In the genomic region with DNA sequence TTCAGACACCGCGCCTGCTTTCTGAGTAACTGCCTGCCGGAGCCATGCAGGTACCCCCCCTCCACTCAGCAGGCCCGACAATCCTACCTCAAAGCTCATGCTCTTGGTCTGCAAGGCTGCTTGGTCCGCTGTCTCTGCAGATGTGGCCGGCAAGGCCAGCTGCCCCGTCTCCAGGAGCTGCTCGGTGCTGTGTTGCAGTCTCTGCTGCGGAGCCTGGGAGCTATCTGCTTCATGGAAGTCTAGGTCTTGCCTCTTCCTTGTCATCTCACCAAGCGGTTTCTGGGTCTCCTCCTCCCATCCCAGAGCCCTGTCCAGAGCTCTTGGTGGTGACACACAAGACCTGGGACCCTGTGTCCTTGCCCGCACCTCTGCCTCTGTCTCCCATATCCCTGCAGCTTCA, we compare ENCODE assay signal across 16 cellular contexts. TPM values are rescaled to one million over a fixed set of nuclear protein-coding genes. Genes with fewer than 3 reads are reported as not detected.
A peak's percentile ranks its signal among the peaks of the same experiment; 100 is the strongest.
DNase-seq lines count a peak whose midpoint lies in the region; ATAC-seq and TF ChIP-seq lines count a peak whose summit lies in the region.
"Had no signal": no experiment of that assay in that cellular context is flagged by ENCODE, and none has a peak within 500 bp of the region (broad histone marks: within the 10 kb centered on the region; RNA-seq: fewer than 3 reads in every experiment).

No MANE protein-coding gene starts in this region.

- TF ChIP-seq CTCF in GM13977 (IDR thresholded peaks at IDR 0.05; ENCODE audit: extremely low read depth, insufficient read depth, missing control alignments) (no peak), foreskin keratinocyte (conservative IDR thresholded peaks at IDR 0.05) (no peak), osteoblast (IDR thresholded peaks at IDR 0.05; ENCODE audit: extremely low read depth, low read depth, low read length) (no peak), thyroid gland (IDR thresholded peaks at IDR 0.05) (no peak), Calu3 (IDR thresholded peaks at IDR 0.05; ENCODE audit: unreplicated experiment) (no peak)

- H3K9me3 Mint-ChIP-seq in Calu3 (ENCODE audit: low read depth, unreplicated experiment), result no peaks in the 10 kb centered on the region
- H3K9me3 Mint-ChIP-seq: GM23338, H9 had no signal

- no TSS peak for BruUV-seq in Calu3 (replicated peaks; lab: Mats Ljungman, UMichigan)

- H3K4me1 ChIP-seq in foreskin keratinocyte (no peaks in the 10 kb centered on the region), osteoblast (ENCODE audit: insufficient read depth, low read length) (no peaks in the 10 kb centered on the region), thyroid gland (peaks cover 16 to 19% of the 10 kb centered on the region in 2 donors)
- H3K4me1 ChIP-seq: A549 had no signal

- ATAC-seq in foreskin keratinocyte (no peak), HG02588 (IDR thresholded peaks at IDR 0.05; ENCODE audit: unreplicated experiment) (no peak)

- no peaks in the 10 kb centered on the region for H3K9me3 ChIP-seq in osteoblast (ENCODE audit: low read depth, low read length)
- H3K9me3 ChIP-seq in thyroid gland, result no peaks in the 10 kb centered on the region
- H3K9me3 ChIP-seq: A549, BLaER1 had no signal

- no peak overlapping the region for H3K4me3 Mint-ChIP-seq in Calu3 (ENCODE audit: low read depth, unreplicated experiment)
- H3K4me3 Mint-ChIP-seq: CD4-positive, CD25-positive, alpha-beta regulatory T cell; GM23338; H9 had no signal

- no peaks in the 10 kb centered on the region for H4K20me1 ChIP-seq in osteoblast (ENCODE audit: insufficient read depth, low read length)
- H4K20me1 ChIP-seq: BLaER1 had no signal

- H3K79me2 ChIP-seq in osteoblast (ENCODE audit: insufficient read depth, low read length), result no peaks in the 10 kb centered on the region

- DNase-seq in GM13977 (ENCODE audit: low spot score) (peak; percentile 4), foreskin keratinocyte (no peak), osteoblast (ENCODE audit: insufficient read length, low spot score, missing footprints) (peak; percentile 48), thyroid gland (no peak), Calu3 (no peak), GM19238 (ENCODE audit: insufficient read length, low spot score) (no peak)
- DNase-seq: CD4-positive, CD25-positive, alpha-beta regulatory T cell; DND-41; GDM1; H9 had no signal

- H3K4me3 ChIP-seq in osteoblast (ENCODE audit: insufficient read depth, low read length) (no peak overlapping the region), thyroid gland (replicated peaks in 1 of 3) (no peak overlapping the region)
- H3K4me3 ChIP-seq: A549, BLaER1, GM23338 had no signal

- no peaks in the 10 kb centered on the region for H3K27me3 ChIP-seq in foreskin keratinocyte
- peaks cover 12% of the 10 kb centered on the region for H3K27me3 ChIP-seq in osteoblast (ENCODE audit: insufficient read depth, low read length)
- no peaks in the 10 kb centered on the region for H3K27me3 ChIP-seq in thyroid gland
- H3K27me3 ChIP-seq: BLaER1 had no signal

- CTCF ChIA-PET in Calu3 (lab: Charles Lee), result interaction anchor here (0.6 to 1.1 kb wide), 3 partner anchors 17 to 269 kb away, joined by 3 to 5 read pairs (median 3); no protein-coding TSS in a partner anchor

- WGBS in thyroid gland, 2 donors, result 88 to 94% methylated on average over 10 to 11 of the region's 11 CpGs

- no peak overlapping the region for H3K4me2 ChIP-seq in osteoblast (ENCODE audit: insufficient read depth, low read length)
- H3K4me2 ChIP-seq: A549, BLaER1, GM23338 had no signal

- H3K27ac ChIP-seq in foreskin keratinocyte, result peak overlapping the region; percentile 32
- no peak overlapping the region for H3K27ac ChIP-seq in osteoblast (ENCODE audit: low read depth, low read length)
- H3K27ac ChIP-seq in thyroid gland, result no peak overlapping the region
- H3K27ac ChIP-seq: BLaER1 had no signal

- TF ChIP-seq POLR2A in thyroid gland (IDR thresholded peaks at IDR 0.05), result no peak

- no peaks in the 10 kb centered on the region for H3K27me3 Mint-ChIP-seq in Calu3 (ENCODE audit: unreplicated experiment)

- H2AFZ ChIP-seq in osteoblast (ENCODE audit: low read length), result no peak overlapping the region
- H2AFZ ChIP-seq: GM23338 had no signal

- no peaks in the 10 kb centered on the region for H3K36me3 Mint-ChIP-seq in Calu3 (ENCODE audit: insufficient read depth, unreplicated experiment)
- H3K36me3 Mint-ChIP-seq: CD4-positive, CD25-positive, alpha-beta regulatory T cell had no signal

- H3K36me3 ChIP-seq in osteoblast (ENCODE audit: insufficient read depth, low read length) (no peaks in the 10 kb centered on the region), thyroid gland (no peaks in the 10 kb centered on the region)
- H3K36me3 ChIP-seq: BLaER1 had no signal

- intact Hi-C loops in thyroid gland (cut with DNase I) (loop anchor here (5.0 kb wide), 1 partner anchor 420 kb away; no protein-coding TSS in a partner anchor), Calu3 (cut with micrococcal nuclease; ENCODE audit: unreplicated experiment) (no loop called here)

- H3K27ac Mint-ChIP-seq in Calu3 (ENCODE audit: unreplicated experiment), result no peak overlapping the region
- H3K27ac Mint-ChIP-seq: GM23338, H9 had no signal

- in situ Hi-C loops in GM13977 (cut with MboI; ENCODE audit: low pct_unique_long_range_greater_than_20kb, low sequenced_read_pairs, unreplicated experiment), result loop anchor here (25.0 kb wide), 1 partner anchor 305 kb away; no protein-coding TSS in a partner anchor

- peaks cover 30% of the 10 kb centered on the region for H3K4me1 Mint-ChIP-seq in Calu3 (ENCODE audit: low read depth, unreplicated experiment)

RNA-seq across cellular contexts. Expression of a gene that starts 24.0 kb away (rescaled TPM):
- 38.9 and 41.3 TPM in 2 replicates for total RNA-seq in foreskin keratinocyte
- 23.7 and 26.6 TPM in 2 replicates for polyA plus RNA-seq in foreskin keratinocyte
- 52.1 and 56.6 TPM in 2 replicates for total RNA-seq in osteoblast
- 10 to 100 TPM; 33.9 to 41.9 (median 38.8) TPM for total RNA-seq in thyroid gland
- 44.5 and 52.7 TPM in 2 replicates for total RNA-seq in Calu3 (2022)

RNA-seq across cellular contexts. Expression of a gene that starts 55.2 kb away (rescaled TPM):
- not detected in 2 replicates for total RNA-seq in foreskin keratinocyte
- not detected in 2 replicates for polyA plus RNA-seq in foreskin keratinocyte
- 0.29 and 0.36 TPM in 2 replicates for total RNA-seq in osteoblast
- total RNA-seq in thyroid gland, result not detected
- total RNA-seq in Calu3 (2022), result 0.09 and 0.15 TPM in 2 replicates
- total RNA-seq: CD4-positive, CD25-positive, alpha-beta regulatory T cell; H9; HepG2 had no signal
- polyA plus RNA-seq: AG04450; CD4-positive, CD25-positive, alpha-beta regulatory T cell; GM23338; HepG2 had no signal

Comparison
In these comparisons a context has a peak if more than half of its experiments do, and no peak if none do; other contexts are left out.
1. DNase-seq: peak in GM13977 (single experiment) and osteoblast (single experiment); none in foreskin keratinocyte (0 of 2), thyroid gland (0 of 2), Calu3 (single experiment) and GM19238 (single experiment).